ENCODE assay signal across 22 cellular contexts in the genomic region with DNA sequence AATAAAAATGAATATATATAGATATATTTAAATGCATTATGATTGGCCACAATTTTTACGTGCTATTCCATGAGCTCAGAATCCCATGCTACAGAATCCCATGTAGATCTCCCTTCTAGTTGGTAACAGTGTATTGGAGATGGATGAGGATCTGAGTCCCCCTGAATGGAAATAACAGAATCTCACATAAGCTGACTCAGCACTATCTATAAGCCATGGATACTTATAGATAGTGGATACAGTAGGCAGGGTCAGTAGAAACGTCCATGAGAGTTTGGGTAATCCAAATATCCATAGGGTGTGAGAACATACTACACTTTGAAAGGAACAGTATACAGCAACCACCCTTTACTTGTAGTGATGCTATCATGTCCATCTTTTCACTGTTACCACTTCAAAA.
"Had no signal": no experiment of that assay in that cellular context is flagged by ENCODE, and none has a peak within 500 bp of the region (broad histone marks: within the 10 kb centered on the region; RNA-seq: fewer than 3 reads in every experiment).

No MANE protein-coding gene starts in this region.

- H3K36me3 ChIP-seq: colonic mucosa, esophagus muscularis mucosa, gastroesophageal sphincter, heart left ventricle, left lung, lower lobe of right lung had no signal

- H2AFZ ChIP-seq: hepatocyte had no signal

- H3K9me3 ChIP-seq: colonic mucosa, esophagus muscularis mucosa, gastroesophageal sphincter, heart left ventricle, left lung, lower lobe of right lung, mucosa of descending colon had no signal

- DNase-seq: colonic mucosa; cortex of kidney; effector CD4-positive, alpha-beta T cell; effector memory CD4-positive, alpha-beta T cell; foreskin keratinocyte; heart left ventricle; hypothalamus; immature natural killer cell; islet precursor cell; kidney; left cardiac atrium; left lung; left ventricle myocardium superior; lower lobe of right lung; mesenchymal stem cell; mucosa of descending colon; naive B cell had no signal

- H3K4me2 ChIP-seq: hepatocyte had no signal

- H3K27ac ChIP-seq: colonic mucosa, esophagus muscularis mucosa, foreskin keratinocyte, gastroesophageal sphincter, heart left ventricle, hepatocyte, left lung, lower lobe of right lung had no signal

- FAIRE-seq: endothelial cell of umbilical vein, frontal cortex, kidney had no signal

- H3K79me2 ChIP-seq: hepatocyte had no signal

- H3K4me3 ChIP-seq: colonic mucosa, esophagus muscularis mucosa, gastroesophageal sphincter, heart left ventricle, hepatocyte, left lung, lower lobe of right lung, mucosa of descending colon had no signal

- H3K4me1 ChIP-seq: colonic mucosa, esophagus muscularis mucosa, foreskin keratinocyte, gastroesophageal sphincter, heart left ventricle, left lung, lower lobe of right lung had no signal

- ATAC-seq: foreskin keratinocyte, gastroesophageal sphincter, heart left ventricle, left cardiac atrium, left lung, left ventricle myocardium superior, lower lobe of right lung, mucosa of descending colon had no signal

- H3K27me3 ChIP-seq: colonic mucosa, esophagus muscularis mucosa, foreskin keratinocyte, gastroesophageal sphincter, heart left ventricle, hepatocyte, left lung had no signal
